In genomic region chr6:115891111-115891669, GRCh38 we compare ENCODE assay signal across 8 cellular contexts.
A peak's percentile ranks its signal among the peaks of the same experiment; 100 is the strongest.
DNase-seq lines count a peak whose midpoint lies in the region; ATAC-seq and TF ChIP-seq lines count a peak whose summit lies in the region.

No MANE protein-coding gene starts in this region.

- ATAC-seq in GM19438 (IDR thresholded peaks at IDR 0.05; ENCODE audit: low read depth, unreplicated experiment) (peak; percentile 92), HG03139 (IDR thresholded peaks at IDR 0.05; ENCODE audit: unreplicated experiment) (peak; percentile 98), Right ventricle myocardium superior (ENCODE audit: poor library complexity) (no peak)

- H3K4me3 ChIP-seq in spleen, result no peak overlapping the region

- intact Hi-C loops in spleen (cut with DNase I; ENCODE audit: low total_unique reads) (no loop called here), Right ventricle myocardium superior (cut with DNase I) (no loop called here)

- H3K27ac ChIP-seq in spleen, result no peak overlapping the region

- no peaks in the 10 kb centered on the region for H3K36me3 ChIP-seq in spleen

- H3K4me1 ChIP-seq in spleen, result no peaks in the 10 kb centered on the region

- peak; percentile 81 for DNase-seq in Daoy (ENCODE audit: low read depth)
- peak; percentile 22 for DNase-seq in amniotic stem cell (lab: John Stamatoyannopoulos, UW)
- no peak for DNase-seq in spleen
- no peak for DNase-seq in CD1c-positive myeloid dendritic cell (ENCODE audit: extremely low spot score)
- no peak for DNase-seq in Right ventricle myocardium superior
- no peak for DNase-seq in activated CD8-positive, alpha-beta memory T cell treated with anti-CD3 and anti-CD28 coated beads, Interleukin-2, amount 50 U/mL, for 48 hours

- no peaks in the 10 kb centered on the region for H3K9me3 ChIP-seq in spleen

- H3K27me3 ChIP-seq in spleen (replicated peaks in 1 of 7), result no peaks in the 10 kb centered on the region

- TF ChIP-seq CTCF in spleen (IDR thresholded peaks at IDR 0.05 in 8 of 11, conservative IDR thresholded peaks at IDR 0.05 in 3 of 11), result no peak

- TF ChIP-seq POLR2A in spleen (IDR thresholded peaks at IDR 0.05), result no peak

Comparison
In these comparisons a context has a peak if more than half of its experiments do, and no peak if none do; other contexts are left out.
1. DNase-seq: peak in Daoy (single experiment) and amniotic stem cell (single experiment); none in spleen (single experiment), CD1c-positive myeloid dendritic cell (single experiment), Right ventricle myocardium superior (single experiment) and activated CD8-positive, alpha-beta memory T cell treated with anti-CD3 and anti-CD28 coated beads, Interleukin-2, amount 50 U/mL, for 48 hours (single experiment).